Comparison of ENCODE assay signal across 1 cellular context in the genomic region with DNA sequence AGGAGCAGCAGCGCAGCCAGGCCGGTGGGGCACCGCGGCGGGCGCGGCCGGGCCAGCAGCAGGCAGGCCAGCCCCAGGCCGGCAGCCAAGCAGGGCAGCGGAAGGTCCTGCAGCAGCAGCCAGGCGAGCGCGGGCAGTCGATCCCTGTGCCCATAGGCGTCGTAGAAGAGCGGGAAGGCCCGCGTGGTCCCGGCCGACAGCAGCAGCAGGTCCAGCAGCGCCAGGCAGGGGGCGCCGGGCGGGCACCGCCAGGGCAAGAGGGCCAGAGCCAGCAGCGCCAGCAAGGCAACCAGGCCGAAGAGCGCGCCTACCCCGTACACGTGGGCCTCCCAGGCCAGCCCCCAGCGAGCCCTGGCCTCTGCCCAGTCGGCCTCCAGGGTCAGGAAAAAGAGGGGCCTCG.
TF ChIP-seq lines count a peak whose summit lies in the region.

No MANE protein-coding gene starts in this region.

TF ChIP-seq in WTC11, 78 proteins besides CTCF, POLR2A, EP300 and RAD21 (continued from another document):
- TF ChIP-seq, protein P1, sequence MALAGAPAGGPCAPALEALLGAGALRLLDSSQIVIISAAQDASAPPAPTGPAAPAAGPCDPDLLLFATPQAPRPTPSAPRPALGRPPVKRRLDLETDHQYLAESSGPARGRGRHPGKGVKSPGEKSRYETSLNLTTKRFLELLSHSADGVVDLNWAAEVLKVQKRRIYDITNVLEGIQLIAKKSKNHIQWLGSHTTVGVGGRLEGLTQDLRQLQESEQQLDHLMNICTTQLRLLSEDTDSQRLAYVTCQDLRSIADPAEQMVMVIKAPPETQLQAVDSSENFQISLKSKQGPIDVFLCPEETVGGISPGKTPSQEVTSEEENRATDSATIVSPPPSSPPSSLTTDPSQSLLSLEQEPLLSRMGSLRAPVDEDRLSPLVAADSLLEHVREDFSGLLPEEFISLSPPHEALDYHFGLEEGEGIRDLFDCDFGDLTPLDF (CRISPR knock-in tag; IDR thresholded peaks at IDR 0.05) = peak; percentile 95
